ENCODE assay signal across 10 cellular contexts in the genomic region with DNA sequence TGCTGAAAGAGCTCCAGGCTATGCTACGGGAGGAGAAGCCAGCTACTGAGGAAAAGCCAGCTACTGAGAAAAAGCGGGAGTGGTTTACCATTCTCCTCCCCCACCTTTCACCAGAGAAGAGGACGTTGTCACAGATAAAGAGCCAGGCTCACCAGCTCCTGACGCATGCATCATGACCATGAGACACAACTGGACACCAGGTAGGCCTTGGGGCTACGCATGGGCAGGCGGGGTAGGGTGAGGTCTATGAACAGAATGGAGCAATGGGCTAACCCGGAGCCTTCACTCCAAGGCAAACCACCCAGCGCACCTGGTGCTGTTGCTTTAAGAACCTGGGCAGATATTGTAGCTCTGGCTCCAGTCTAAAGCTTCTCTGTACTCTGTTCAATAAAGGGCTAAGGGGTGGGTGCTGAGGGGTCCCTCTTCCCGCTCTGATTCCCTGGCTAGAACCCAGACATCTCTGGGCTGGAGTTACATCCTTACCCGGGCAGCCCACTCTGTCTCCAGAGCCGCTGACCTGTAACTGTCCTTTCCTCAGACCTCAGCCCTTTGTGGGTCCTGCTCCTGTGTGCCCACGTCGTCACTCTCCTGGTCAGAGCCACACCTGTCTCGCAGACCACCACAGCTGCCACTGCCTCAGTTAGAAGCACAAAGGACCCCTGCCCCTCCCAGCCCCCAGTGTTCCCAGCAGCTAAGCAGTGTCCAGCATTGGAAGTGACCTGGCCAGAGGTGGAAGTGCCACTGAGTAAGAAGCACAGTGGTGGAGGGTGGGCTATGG. TPM values are rescaled to one million over a fixed set of nuclear protein-coding genes. Genes with fewer than 3 reads are reported as not detected.
DNase-seq lines count a peak whose midpoint lies in the region; ATAC-seq, FAIRE-seq and TF ChIP-seq lines count a peak whose summit lies in the region.
"Had no signal": no experiment of that assay in that cellular context is flagged by ENCODE, and none has a peak within 500 bp of the region (broad histone marks: within the 10 kb centered on the region; RNA-seq: fewer than 3 reads in every experiment).

No MANE protein-coding gene starts in this region.

- no peak for DNase-seq in CD14-positive monocyte (ENCODE audit: low spot score)
- DNase-seq in RWPE1 (ENCODE audit: low spot score): no peak
- DNase-seq in esophagus squamous epithelium (lab: John Stamatoyannopoulos, UW): no peak
- DNase-seq in pancreas: no peak
- no peak for DNase-seq in T-helper 9 cell
- no peak for DNase-seq in aorta
- no peak for DNase-seq in NAMALWA (ENCODE audit: low spot score)
- no peak for DNase-seq in cerebellar cortex (ENCODE audit: low spot score)
- DNase-seq: DMS53, NCI-H526 had no signal

- peaks cover 35% of the 10 kb centered on the region for H3K4me1 Mint-ChIP-seq in CD14-positive monocyte

- H3K36me3 Mint-ChIP-seq in CD14-positive monocyte: peaks cover 65 to 73% of the 10 kb centered on the region in 2 donors

- H3K36me3 ChIP-seq in esophagus squamous epithelium (peaks cover 15 to 67% (median 26%) of the 10 kb centered on the region in 3 donors), pancreas (peaks cover 0 to 26% (median 23%) of the 10 kb centered on the region in 3 donors), aorta (ENCODE audit: control insufficient read depth in 1 of 2, insufficient read depth in 2 of 2, low read length in 1 of 2) (peaks cover 3 to 5% of the 10 kb centered on the region in 2 donors)

- no peak for TF ChIP-seq POLR2A in esophagus squamous epithelium (IDR thresholded peaks at IDR 0.05)

- 51 to 67% methylated on average over 5 to 8 of the region's 14 CpGs for WGBS in esophagus squamous epithelium, 2 donors
- 68 to 75% methylated on average over 14 of the region's 14 CpGs for WGBS in pancreas, 2 donors
- 70 to 76% methylated on average over 14 of the region's 14 CpGs for WGBS in aorta, 2 donors

- TF ChIP-seq CTCF in CD14-positive monocyte (IDR thresholded peaks at IDR 0.05): no peak
- no peak for TF ChIP-seq CTCF in RWPE1 (conservative IDR thresholded peaks at IDR 0.05; ENCODE audit: low read depth)
- no peak for TF ChIP-seq CTCF in esophagus squamous epithelium (IDR thresholded peaks at IDR 0.05)
- no peak for TF ChIP-seq CTCF in pancreas (IDR thresholded peaks at IDR 0.05)

- CTCF ChIA-PET in RWPE1 (lab: Yijun Ruan, JAX): interaction anchor here (0.5 to 1.4 kb wide), 3 partner anchors 11 to 25 kb away, joined by 3 to 4 read pairs (median 4); no protein-coding TSS in a partner anchor

- H3K4me3 ChIP-seq in esophagus squamous epithelium: peak overlapping the region in 2 of 4 donors; percentile 20 to 52
- peak overlapping the region in 1 of 4 donors; percentile 22 for H3K4me3 ChIP-seq in pancreas
- no peak overlapping the region for H3K4me3 ChIP-seq in aorta (ENCODE audit: low read length in 2 of 2)

- H3K27me3 ChIP-seq in esophagus squamous epithelium: no peaks in the 10 kb centered on the region
- no peaks in the 10 kb centered on the region for H3K27me3 ChIP-seq in pancreas
- H3K27me3 ChIP-seq in aorta (ENCODE audit: control insufficient read depth in 1 of 2, insufficient read depth in 2 of 2, low read length in 1 of 2): no peaks in the 10 kb centered on the region

- POLR2A ChIA-PET in RWPE1 (lab: Yijun Ruan, JAX; ENCODE audit: low non-redundant PET): interaction anchor here (1.1 kb wide), 1 partner anchor 146 kb away, joined by 3 read pairs; no protein-coding TSS in a partner anchor

- peak overlapping the region in 6 of 7 donors; percentile 70 to 99 (median 98) for H3K27ac Mint-ChIP-seq in CD14-positive monocyte

- H3K27me3 Mint-ChIP-seq in CD14-positive monocyte (ENCODE audit: low read depth in 3 of 3): peaks cover 0 to 3% (median 2%) of the 10 kb centered on the region in 3 donors

- H3K27ac ChIP-seq in RWPE1 (peak overlapping the region; percentile 56), esophagus squamous epithelium (peak overlapping the region; percentile 34 to 85 (median 66)), pancreas (peak overlapping the region in 2 of 4 donors; percentile 41 to 54), aorta (ENCODE audit: low read depth in 1 of 2, low read length in 2 of 2) (no peak overlapping the region)

- peaks cover 0 to 4% (median 0%) of the 10 kb centered on the region in 7 donors for H3K9me3 Mint-ChIP-seq in CD14-positive monocyte

- peak in 3 of 4 donors; percentile 5 to 10 (median 6) for ATAC-seq in pancreas
- ATAC-seq in aorta (ENCODE audit: low FRiP score): no peak

- no peak for FAIRE-seq in pancreas (lab: Jason Lieb, UNC)

- intact Hi-C loops in CD14-positive monocyte (cut with micrococcal nuclease): no loop called here
- intact Hi-C loops in esophagus squamous epithelium (cut with DNase I): no loop called here
- intact Hi-C loops in pancreas (cut with DNase I): no loop called here
- intact Hi-C loops in aorta (cut with DNase I): no loop called here

- no peaks in the 10 kb centered on the region for H3K9me3 ChIP-seq in esophagus squamous epithelium
- H3K9me3 ChIP-seq in pancreas: no peaks in the 10 kb centered on the region
- no peaks in the 10 kb centered on the region for H3K9me3 ChIP-seq in aorta (ENCODE audit: control insufficient read depth, low read length)

- H3K4me1 ChIP-seq in esophagus squamous epithelium (peaks cover 4 to 30% (median 23%) of the 10 kb centered on the region in 3 donors), pancreas (peaks cover 0 to 9% (median 0%) of the 10 kb centered on the region in 3 donors), aorta (ENCODE audit: control insufficient read depth in 1 of 2, insufficient read depth in 2 of 2, low read length in 2 of 2) (no peaks in the 10 kb centered on the region)

- peak overlapping the region in 1 of 2 donors; percentile 78 for H3K4me3 Mint-ChIP-seq in CD14-positive monocyte

RNA-seq across cellular contexts. Expression of a gene that starts 1.3 kb away (rescaled TPM):
- 1 to 10 TPM; 7.4 to 8.3 TPM for polyA plus RNA-seq in CD14-positive monocyte
- 1 to 10 TPM; 1.6 to 6.5 (median 4.8) TPM for total RNA-seq in esophagus squamous epithelium
- 1 to 10 TPM; 2.3 to 5.2 (median 3.4) TPM for total RNA-seq in pancreas
- polyA plus RNA-seq in pancreas: 1 to 10 TPM; 6.5 to 7.8 TPM
- total RNA-seq in aorta: 10 to 100 TPM; 13.0 to 24.8 TPM
- polyA plus RNA-seq in aorta: 10 to 100 TPM in 1 of 2 donors, 1 to 10 TPM in 1; 7.8 to 12.5 TPM

Comparison
In these comparisons a context has a peak if more than half of its experiments do, and no peak if none do; other contexts are left out.
1. H3K27ac ChIP-seq: peak in RWPE1 (single experiment) and esophagus squamous epithelium (4 of 4); none in aorta (0 of 2).